In genomic region chr1:78641558-78641957, GRCh38 we compare ENCODE assay signal across 19 cellular contexts.
"Had no signal": no experiment of that assay in that cellular context is flagged by ENCODE, and none has a peak within 500 bp of the region (broad histone marks: within the 10 kb centered on the region; RNA-seq: fewer than 3 reads in every experiment).

No MANE protein-coding gene starts in this region.

- H3K4me3 ChIP-seq: heart right ventricle, prostate gland, right lobe of liver, suprapubic skin, thyroid gland, uterus had no signal

- H3K9me3 ChIP-seq: prostate gland, right lobe of liver, thyroid gland, uterus had no signal

- H3K4me1 ChIP-seq: parathyroid adenoma, prostate gland, right lobe of liver, suprapubic skin, thyroid gland, uterus had no signal

- DNase-seq: effector memory CD4-positive, alpha-beta T cell; heart right ventricle; hypothalamus; islet precursor cell; mammary epithelial cell; naive thymus-derived CD4-positive, alpha-beta T cell; nephron progenitor cell; right lobe of liver; stimulated activated CD4-positive, alpha-beta T cell treated with anti-CD3 and anti-CD28 coated beads, Interleukin-4, amount 100 ng/mL, for 1 hour; stimulated activated CD8-positive, alpha-beta memory T cell treated with anti-CD3 and anti-CD28 coated beads, Interleukin-4, amount 100 ng/mL, for 48 hours; stimulated activated naive CD8-positive, alpha-beta T cell treated with anti-CD3 and anti-CD28 coated beads, Interleukin-15, Interleukin-2, amounts not matched to agents 100 U/mL and 50 U/mL, for 24 hours; thyroid gland; uterus had no signal

- H3K9ac ChIP-seq: parathyroid adenoma had no signal

- ATAC-seq: esophagus mucosa; heart right ventricle; left lobe of liver; naive thymus-derived CD4-positive, alpha-beta T cell; right lobe of liver; stimulated activated effector memory CD8-positive, alpha-beta T cell treated with anti-CD3 and anti-CD28 coated beads, Interleukin-12 subunit alpha, Interleukin-12 subunit beta, amount 100 ng/mL, for 72 hours; stimulated activated naive CD8-positive, alpha-beta T cell treated with anti-CD3 and anti-CD28 coated beads, Interleukin-15, Interleukin-2, amounts not matched to agents 100 U/mL and 50 U/mL, for 24 hours had no signal

- H3K36me3 ChIP-seq: prostate gland, right lobe of liver, suprapubic skin, thyroid gland, uterus had no signal

- H3K79me2 ChIP-seq: parathyroid adenoma had no signal

- H3K27me3 ChIP-seq: heart right ventricle, right lobe of liver, suprapubic skin, thyroid gland, uterus had no signal

- H2AFZ ChIP-seq: parathyroid adenoma had no signal

- H3K27ac ChIP-seq: heart right ventricle, parathyroid adenoma, prostate gland, right lobe of liver, suprapubic skin, thyroid gland, uterus had no signal
